In the genomic region with DNA sequence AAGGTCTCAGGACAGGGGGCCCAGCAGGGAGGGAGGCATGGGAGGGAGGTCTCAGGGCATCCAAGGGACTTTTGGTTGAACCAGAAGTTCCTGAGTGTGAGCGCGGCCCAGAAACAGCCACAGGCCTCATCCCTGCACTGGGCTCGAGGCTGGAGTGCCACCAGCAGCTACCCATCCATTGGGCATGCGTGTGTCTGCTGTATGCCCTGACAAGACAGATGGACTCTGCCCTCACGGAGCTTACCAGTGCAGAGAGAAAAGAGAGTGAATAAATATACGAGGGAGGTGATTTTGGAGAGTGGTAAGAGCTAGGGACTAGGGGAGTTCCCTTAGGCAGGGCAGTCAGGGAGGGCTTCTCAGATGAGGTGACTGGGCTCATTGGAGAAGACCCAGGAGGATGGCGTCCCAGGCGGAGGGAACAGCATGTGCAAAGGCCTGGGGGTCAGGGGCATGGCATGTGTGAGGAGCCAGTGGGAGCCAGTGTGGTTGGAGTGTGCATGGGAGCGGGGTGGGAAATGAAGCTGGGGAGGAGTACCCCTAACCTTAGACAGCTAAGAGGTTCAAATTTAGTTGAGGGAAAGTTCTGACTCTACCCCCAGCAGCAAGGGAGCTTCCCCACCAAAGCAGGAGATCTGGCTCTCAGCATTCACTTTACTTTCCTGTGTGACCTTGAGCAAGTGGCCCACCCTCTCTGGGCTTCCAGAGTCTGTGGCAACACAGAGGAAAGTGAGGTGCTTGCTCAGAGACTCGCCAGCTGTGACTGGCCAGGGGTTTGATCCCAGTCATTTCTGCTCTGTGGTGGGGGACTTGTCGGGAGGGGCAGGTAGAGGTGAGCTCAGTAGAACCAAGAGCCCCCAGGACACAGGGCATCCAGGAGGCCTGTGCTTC, we compare ENCODE assay signal across 14 cellular contexts.
"Had no signal": no experiment of that assay in that cellular context is flagged by ENCODE, and none has a peak within 500 bp of the region (broad histone marks: within the 10 kb centered on the region; RNA-seq: fewer than 3 reads in every experiment).

No MANE protein-coding gene starts in this region.

- H3K36me3 Mint-ChIP-seq: naive B cell had no signal

- H3K4me1 ChIP-seq: uterus had no signal

- H3K27me3 ChIP-seq: heart left ventricle, uterus had no signal

- H3K4me3 ChIP-seq: heart left ventricle, uterus had no signal

- H3K27ac Mint-ChIP-seq: activated naive CD8-positive, alpha-beta T cell treated with anti-CD3 and anti-CD28 coated beads, Interleukin-2, amount 10 ng/mL, durations not matched to agents 7 days and 5 days; activated T-helper 1 cell treated with anti-CD3 and anti-CD28 coated beads, Interleukin-12 subunit alpha, Interleukin-12 subunit beta, Interleukin-2, Interleukin-4 antibody, amounts not matched to agents 30 ng/mL and 10 ng/mL and 1 ng/mL, durations not matched to agents 14 hours and 24 hours and 36 hours; naive B cell had no signal

- H3K36me3 ChIP-seq: uterus had no signal

- H3K27ac ChIP-seq: heart left ventricle, uterus had no signal

- H3K9me3 Mint-ChIP-seq: activated CD4-positive, alpha-beta T cell treated with anti-CD3 and anti-CD28 coated beads, Interleukin-2, amount 10 ng/mL, durations not matched to agents 7 days and 5 days; activated naive CD8-positive, alpha-beta T cell treated with anti-CD3 and anti-CD28 coated beads, Interleukin-2, amount 10 ng/mL, durations not matched to agents 7 days and 5 days; activated T-helper 1 cell treated with anti-CD3 and anti-CD28 coated beads, Interleukin-12 subunit alpha, Interleukin-12 subunit beta, Interleukin-2, Interleukin-4 antibody, amounts not matched to agents 30 ng/mL and 10 ng/mL and 1 ng/mL, durations not matched to agents 14 hours and 24 hours and 36 hours; effector memory CD8-positive, alpha-beta T cell; naive B cell had no signal

- ATAC-seq: effector memory CD8-positive, alpha-beta T cell; left cardiac atrium had no signal

- H3K9me3 ChIP-seq: heart left ventricle, uterus had no signal

- H3K27me3 Mint-ChIP-seq: activated CD4-positive, alpha-beta T cell treated with anti-CD3 and anti-CD28 coated beads, Interleukin-2, amount 10 ng/mL, durations not matched to agents 7 days and 5 days; activated naive CD8-positive, alpha-beta T cell treated with anti-CD3 and anti-CD28 coated beads, Interleukin-2, amount 10 ng/mL, durations not matched to agents 7 days and 5 days; effector memory CD8-positive, alpha-beta T cell; naive B cell had no signal

- FAIRE-seq: frontal cortex had no signal

- DNase-seq: activated CD4-positive, alpha-beta T cell treated with anti-CD3 and anti-CD28 coated beads, Interleukin-2, amount 10 ng/mL, durations not matched to agents 7 days and 5 days; activated naive CD4-positive, alpha-beta T cell; activated naive CD8-positive, alpha-beta T cell treated with anti-CD3 and anti-CD28 coated beads, Interleukin-2, amount 10 ng/mL, durations not matched to agents 7 days and 5 days; cerebellar nuclear complex; dermis blood vessel endothelial cell; effector memory CD8-positive, alpha-beta T cell; left cardiac atrium; naive B cell; stimulated activated CD4-positive, alpha-beta T cell treated with anti-CD3 and anti-CD28 coated beads, Interleukin-1b, Interleukin-23, amount 100 ng/mL, for 48 hours; SW 1271; uterus had no signal

- H3K4me3 Mint-ChIP-seq: activated CD4-positive, alpha-beta T cell treated with anti-CD3 and anti-CD28 coated beads, Interleukin-2, amount 10 ng/mL, durations not matched to agents 7 days and 5 days; activated naive CD8-positive, alpha-beta T cell treated with anti-CD3 and anti-CD28 coated beads, Interleukin-2, amount 10 ng/mL, durations not matched to agents 7 days and 5 days; activated T-helper 1 cell treated with anti-CD3 and anti-CD28 coated beads, Interleukin-12 subunit alpha, Interleukin-12 subunit beta, Interleukin-2, Interleukin-4 antibody, amounts not matched to agents 30 ng/mL and 10 ng/mL and 1 ng/mL, durations not matched to agents 14 hours and 24 hours and 36 hours; effector memory CD8-positive, alpha-beta T cell; naive B cell had no signal
